ENCODE assay signal across 8 cellular contexts in genomic region chr21:13980115-13980662, GRCh38.
DNase-seq lines count a peak whose midpoint lies in the region; ATAC-seq and TF ChIP-seq lines count a peak whose summit lies in the region.
"Not testable (repeated sequence)": the region's sequence is repeated elsewhere in the genome, so short reads cannot be mapped to it uniquely, and the experiment has no call there.

No MANE protein-coding gene starts in this region.

- not testable (repeated sequence) for H3K9me3 ChIP-seq in CD8-positive, alpha-beta memory T cell (ENCODE audit: low read length); right lobe of liver

- not testable (repeated sequence) for H3K4me3 ChIP-seq in CD8-positive, alpha-beta memory T cell (ENCODE audit: low read length)
- H3K4me3 ChIP-seq in choroid plexus epithelial cell (ENCODE audit: low read depth, low read length) (peak overlapping the region; percentile 5), right lobe of liver (peak overlapping the region in 2 of 3 donors; percentile 21 to 24)

- WGBS in right lobe of liver (ENCODE audit: insufficient coverage, low coverage, low lambda C conversion rate, missing lambda C conversion rate) = no CpG with 5 or more reads among the region's 42 CpGs

- H3K4me1 Mint-ChIP-seq in CD8-positive, alpha-beta memory T cell; activated CD4-positive, alpha-beta memory T cell treated with anti-CD3 and anti-CD28 coated beads for 36 hours (ENCODE audit: low read depth): not testable (repeated sequence)

- not testable (repeated sequence) for TF ChIP-seq CTCF in choroid plexus epithelial cell (conservative IDR thresholded peaks at IDR 0.05; ENCODE audit: low read depth, low read length)
- peak in 2 of 4 donors; percentile 26 to 33 for TF ChIP-seq CTCF in right lobe of liver (IDR thresholded peaks at IDR 0.05)

- not testable (repeated sequence) for H3K4me1 ChIP-seq in CD8-positive, alpha-beta memory T cell (ENCODE audit: insufficient read depth, low read length); right lobe of liver

- POLR2A ChIA-PET in CD8-positive, alpha-beta memory T cell (lab: Charles Lee); activated CD4-positive, alpha-beta memory T cell treated with anti-CD3 and anti-CD28 coated beads for 36 hours (lab: Charles Lee): not testable (repeated sequence)

- not testable (repeated sequence) for H3K9me3 Mint-ChIP-seq in CD8-positive, alpha-beta memory T cell; activated CD4-positive, alpha-beta memory T cell treated with anti-CD3 and anti-CD28 coated beads for 36 hours

- TF ChIP-seq POLR2A in right lobe of liver (IDR thresholded peaks at IDR 0.05) = not testable (repeated sequence)

- peak; percentile 93 for ATAC-seq in GM19438 (IDR thresholded peaks at IDR 0.05; ENCODE audit: low read depth, unreplicated experiment)
- ATAC-seq in HG03175 (IDR thresholded peaks at IDR 0.05; ENCODE audit: unreplicated experiment) = peak; percentile 95
- ATAC-seq in right lobe of liver = peak; percentile 89 to 99 (median 93)

- not testable (repeated sequence) for H3K36me3 ChIP-seq in CD8-positive, alpha-beta memory T cell (ENCODE audit: insufficient read depth, low read length); right lobe of liver

- not testable (repeated sequence) for H3K27me3 Mint-ChIP-seq in CD8-positive, alpha-beta memory T cell; activated CD4-positive, alpha-beta memory T cell treated with anti-CD3 and anti-CD28 coated beads for 36 hours

- CTCF ChIA-PET in CD8-positive, alpha-beta memory T cell (lab: Charles Lee); activated CD4-positive, alpha-beta memory T cell treated with anti-CD3 and anti-CD28 coated beads for 36 hours (lab: Charles Lee): not testable (repeated sequence)

- H3K36me3 Mint-ChIP-seq in CD8-positive, alpha-beta memory T cell; activated CD4-positive, alpha-beta memory T cell treated with anti-CD3 and anti-CD28 coated beads for 36 hours: not testable (repeated sequence)

- intact Hi-C loops in activated CD4-positive, alpha-beta memory T cell treated with anti-CD3 and anti-CD28 coated beads for 36 hours (cut with micrococcal nuclease); right lobe of liver (cut with DNase I): not testable (repeated sequence)

- not testable (repeated sequence) for H3K27ac ChIP-seq in CD8-positive, alpha-beta memory T cell (ENCODE audit: low read depth, low read length); right lobe of liver

- H3K27ac Mint-ChIP-seq in CD8-positive, alpha-beta memory T cell = peak overlapping the region in 5 of 8 donors; percentile 55 to 96 (median 61)
- H3K27ac Mint-ChIP-seq in activated CD4-positive, alpha-beta memory T cell treated with anti-CD3 and anti-CD28 coated beads for 36 hours = not testable (repeated sequence)

- H3K27me3 ChIP-seq in CD8-positive, alpha-beta memory T cell (ENCODE audit: insufficient read depth, low read length, poor library complexity, severe bottlenecking); right lobe of liver: not testable (repeated sequence)

- peak in 4 of 5 donors; percentile 13 to 79 (median 56) for DNase-seq in CD8-positive, alpha-beta memory T cell
- DNase-seq in NCI-H345 (lab: John Stamatoyannopoulos, UW) (peak; percentile 51), choroid plexus epithelial cell (ENCODE audit: low read depth) (peak; percentile 28), right lobe of liver (peak; percentile 45 to 71 (median 66))
- peak; percentile 79 for DNase-seq in activated CD4-positive, alpha-beta memory T cell treated with anti-CD3 and anti-CD28 coated beads for 36 hours
- DNase-seq in stimulated activated CD8-positive, alpha-beta memory T cell treated with anti-CD3 and anti-CD28 coated beads, Interleukin-12 subunit alpha, Interleukin-12 subunit beta, amount 100 ng/mL, for 4 hours (ENCODE audit: low read depth) = peak; percentile 52

- H3K4me3 Mint-ChIP-seq in CD8-positive, alpha-beta memory T cell = peak overlapping the region in 5 of 7 donors; percentile 83 to 94 (median 89)
- peak overlapping the region; percentile 74 for H3K4me3 Mint-ChIP-seq in activated CD4-positive, alpha-beta memory T cell treated with anti-CD3 and anti-CD28 coated beads for 36 hours

Comparison
In these comparisons a context has a peak if more than half of its experiments do, and no peak if none do; other contexts are left out.
1. DNase-seq: peak in every context shown above with its lines; median percentile 79 in activated CD4-positive, alpha-beta memory T cell treated with anti-CD3 and anti-CD28 coated beads for 36 hours; 66 in right lobe of liver; 56 in CD8-positive, alpha-beta memory T cell; 52 in stimulated activated CD8-positive, alpha-beta memory T cell treated with anti-CD3 and anti-CD28 coated beads, Interleukin-12 subunit alpha, Interleukin-12 subunit beta, amount 100 ng/mL, for 4 hours; 51 in NCI-H345; 28 in choroid plexus epithelial cell.